ENCODE assay signal across 11 cellular contexts in genomic region chr16:31404353-31405064, GRCh38. TPM values are rescaled to one million over a fixed set of nuclear protein-coding genes. Genes with fewer than 3 reads are reported as not detected.
DNase-seq lines count a peak whose midpoint lies in the region; ATAC-seq and TF ChIP-seq lines count a peak whose summit lies in the region.
"Had no signal": no experiment of that assay in that cellular context is flagged by ENCODE, and none has a peak within 500 bp of the region (broad histone marks: within the 10 kb centered on the region; RNA-seq: fewer than 3 reads in every experiment).

No MANE protein-coding gene starts in this region.

- H3K4me1 ChIP-seq in heart left ventricle (peaks cover 0 to 24% (median 0%) of the 10 kb centered on the region in 12 donors), testis (peaks cover 4% of the 10 kb centered on the region)

- TF ChIP-seq POLR2A in heart left ventricle (IDR thresholded peaks at IDR 0.05): no peak
- TF ChIP-seq POLR2A in testis (IDR thresholded peaks at IDR 0.05): no peak

- H3K4me3 ChIP-seq in heart left ventricle: peak overlapping the region in 7 of 12 donors; percentile 14 to 50 (median 30)
- H3K4me3 ChIP-seq in testis: no peak overlapping the region
- no peak overlapping the region for H3K4me3 ChIP-seq in WERI-Rb-1 (ENCODE audit: low read depth, low read length)
- peak overlapping the region in 1 of 2 donors; percentile 15 for H3K4me3 ChIP-seq in foreskin fibroblast (ENCODE audit: low read depth in 1 of 2, low read length in 2 of 2)
- H3K4me3 ChIP-seq: mucosa of descending colon had no signal

- H3K27me3 ChIP-seq in heart left ventricle: peaks cover 0 to 6% (median 0%) of the 10 kb centered on the region in 9 donors
- no peaks in the 10 kb centered on the region for H3K27me3 ChIP-seq in testis
- peaks cover 3% of the 10 kb centered on the region for H3K27me3 ChIP-seq in WERI-Rb-1 (ENCODE audit: insufficient read depth, low read depth, severe bottlenecking)

- DNase-seq in heart left ventricle: no peak
- no peak for DNase-seq in cardiac septum (ENCODE audit: low spot score)
- DNase-seq in SK-MEL-5 (ENCODE audit: low read depth, low spot score): peak; percentile 76
- peak; percentile 70 for DNase-seq in testis
- DNase-seq in WERI-Rb-1: no peak
- no peak for DNase-seq in foreskin fibroblast
- DNase-seq: activated B cell treated with CpG ODN at 0.5 μM for 24 hours; activated naive CD8-positive, alpha-beta T cell treated with anti-CD3 and anti-CD28 coated beads, Interleukin-2, amount 50 U/mL, for 24 hours; CD8-positive, alpha-beta T cell; mucosa of descending colon; stimulated activated CD4-positive, alpha-beta T cell treated with anti-CD3 and anti-CD28 coated beads, Interleukin-1b, Interleukin-23, amount 100 ng/mL, for 48 hours had no signal

- 56 to 61% (median 60%) methylated on average over 9 of the region's 9 CpGs for WGBS in heart left ventricle, 4 donors
- WGBS in testis, 2 donors: 62 to 67% methylated on average over 9 of the region's 9 CpGs

- in situ Hi-C loops in SK-MEL-5 (cut with HindIII; ENCODE audit: low pct_unique_long_range_greater_than_20kb, low sequenced_read_pairs): no loop called here

- H3K9me3 ChIP-seq in heart left ventricle (no peaks in the 10 kb centered on the region), testis (no peaks in the 10 kb centered on the region), WERI-Rb-1 (ENCODE audit: severe bottlenecking) (no peaks in the 10 kb centered on the region)
- H3K9me3 ChIP-seq: mucosa of descending colon had no signal

- H3K36me3 ChIP-seq in heart left ventricle: no peaks in the 10 kb centered on the region
- no peaks in the 10 kb centered on the region for H3K36me3 ChIP-seq in testis (ENCODE audit: low read depth, missing control alignments)
- H3K36me3 ChIP-seq in WERI-Rb-1: no peaks in the 10 kb centered on the region

- ATAC-seq in heart left ventricle: peak in 2 of 4 donors; percentile 63 to 67
- ATAC-seq: activated naive CD8-positive, alpha-beta T cell treated with anti-CD3 and anti-CD28 coated beads, Interleukin-2, amount 50 U/mL, for 24 hours; CD8-positive, alpha-beta T cell; mucosa of descending colon had no signal

- intact Hi-C loops in heart left ventricle (cut with DNase I) (no loop called here), cardiac septum (cut with DNase I) (no loop called here), testis (cut with DNase I; ENCODE audit: low total_unique reads) (no loop called here)

- H3K27ac ChIP-seq in heart left ventricle (no peak overlapping the region), testis (no peak overlapping the region), WERI-Rb-1 (no peak overlapping the region)

- TF ChIP-seq CTCF in heart left ventricle (IDR thresholded peaks at IDR 0.05) (no peak), testis (IDR thresholded peaks at IDR 0.05) (no peak), WERI-Rb-1 (IDR thresholded peaks at IDR 0.05; ENCODE audit: low read depth, low read length) (no peak), foreskin fibroblast (IDR thresholded peaks at IDR 0.05; ENCODE audit: low read depth, low read length) (no peak)

RNA-seq across cellular contexts. Expression of gene ITGAD, which starts 11.4 kb away (rescaled TPM):
- total RNA-seq in heart left ventricle (under 1 TPM in 2 of 9 donors, not detected in 7; 0.41 to 0.80 TPM), cardiac septum (not detected), testis (under 1 TPM in 1 of 2 donors, not detected in 1; 0.19 TPM)
- polyA plus RNA-seq in heart left ventricle (not detected), testis (ENCODE audit: insufficient read depth, low read depth, low replicate concordance) (not detected)
- 0.13 TPM in 2 replicates for total RNA-seq in SK-MEL-5 (2014; rRNA removed; shearing (Covaris generic))
- polyA plus RNA-seq in SK-MEL-5 (2015; cell fraction: cytosol; rRNA removed): 0.02 TPM in 1 of 2 replicates, not detected in the other
- polyA plus RNA-seq in SK-MEL-5 (2015; cell fraction: nucleus; rRNA removed): not detected in 2 replicates

RNA-seq across cellular contexts. Expression of gene COX6A2, which starts 23.7 kb away (rescaled TPM):
- total RNA-seq in heart left ventricle (1,000 to 10,000 TPM in 7 of 9 donors, 100 to 1,000 TPM in 2; 393 to 1,682 (median 1,115) TPM), cardiac septum (890 TPM), testis (1 to 10 TPM in 1 of 2 donors, not detected in 1; 1.4 TPM)
- polyA plus RNA-seq in heart left ventricle (over 10,000 TPM in 1 of 2 donors, 1,000 to 10,000 TPM in 1; 1,628 to 10,029 TPM), testis (ENCODE audit: insufficient read depth, low read depth, low replicate concordance) (14.9 TPM)
- total RNA-seq in SK-MEL-5 (2014; rRNA removed; shearing (Covaris generic)): not detected in 2 replicates
- polyA plus RNA-seq in SK-MEL-5 (2015; cell fraction: cytosol; rRNA removed): not detected in 2 replicates
- polyA plus RNA-seq in SK-MEL-5 (2015; cell fraction: nucleus; rRNA removed): not detected in 2 replicates
- total RNA-seq: activated B cell treated with CpG ODN at 0.5 μM for 24 hours; CD8-positive, alpha-beta T cell had no signal

RNA-seq across cellular contexts. Expression of gene ZNF843, which starts 38.1 kb away (rescaled TPM):
- total RNA-seq in heart left ventricle (1 to 10 TPM; 1.0 to 4.7 (median 2.5) TPM), cardiac septum (1.9 TPM), testis (1 to 10 TPM; 2.4 to 3.7 TPM)
- polyA plus RNA-seq in heart left ventricle (1 to 10 TPM in 1 of 2 donors, under 1 TPM in 1; 0.43 to 1.2 TPM), testis (ENCODE audit: insufficient read depth, low read depth, low replicate concordance) (1.1 TPM)
- total RNA-seq in SK-MEL-5 (2014; rRNA removed; shearing (Covaris generic)): 0.16 and 0.18 TPM in 2 replicates
- 0.46 and 0.58 TPM in 2 replicates for polyA plus RNA-seq in SK-MEL-5 (2015; cell fraction: cytosol; rRNA removed)
- polyA plus RNA-seq in SK-MEL-5 (2015; cell fraction: nucleus; rRNA removed): 0.22 TPM in 1 of 2 replicates, not detected in the other
- total RNA-seq: CD8-positive, alpha-beta T cell had no signal

RNA-seq across cellular contexts. Expression of gene ITGAX, which starts 49.5 kb away (rescaled TPM):
- total RNA-seq in heart left ventricle (10 to 100 TPM in 2 of 9 donors, 1 to 10 TPM in 6, under 1 TPM in 1; 0.73 to 52.7 (median 2.0) TPM), cardiac septum (5.9 TPM), testis (1 to 10 TPM in 1 of 2 donors, under 1 TPM in 1; 0.63 to 2.8 TPM)
- polyA plus RNA-seq in heart left ventricle (1 to 10 TPM; 2.0 to 2.2 TPM), testis (ENCODE audit: insufficient read depth, low read depth, low replicate concordance) (3.4 TPM)
- total RNA-seq in SK-MEL-5 (2014; rRNA removed; shearing (Covaris generic)): 1.2 and 1.6 TPM in 2 replicates
- 1.4 and 3.8 TPM in 2 replicates for polyA plus RNA-seq in SK-MEL-5 (2015; cell fraction: cytosol; rRNA removed)
- 4.7 and 9.9 TPM in 2 replicates for polyA plus RNA-seq in SK-MEL-5 (2015; cell fraction: nucleus; rRNA removed)

RNA-seq across cellular contexts. Expression of gene ARMC5, which starts 54.8 kb away (rescaled TPM):
- total RNA-seq in heart left ventricle (1 to 10 TPM; 4.1 to 9.2 (median 6.5) TPM), cardiac septum (6.2 TPM), testis (10 to 100 TPM; 19.1 to 21.3 TPM)
- polyA plus RNA-seq in heart left ventricle (1 to 10 TPM; 6.6 to 8.2 TPM), testis (ENCODE audit: insufficient read depth, low read depth, low replicate concordance) (11.0 TPM)
- total RNA-seq in SK-MEL-5 (2014; rRNA removed; shearing (Covaris generic)): 6.7 and 8.2 TPM in 2 replicates
- 12.0 and 12.1 TPM in 2 replicates for polyA plus RNA-seq in SK-MEL-5 (2015; cell fraction: cytosol; rRNA removed)
- polyA plus RNA-seq in SK-MEL-5 (2015; cell fraction: nucleus; rRNA removed): 13.0 and 17.4 TPM in 2 replicates

Comparison
In these comparisons a context has a peak if more than half of its experiments do, and no peak if none do; other contexts are left out.
1. DNase-seq: peak in SK-MEL-5 (single experiment) and testis (single experiment); none in heart left ventricle (0 of 5), cardiac septum (single experiment), WERI-Rb-1 (single experiment) and foreskin fibroblast (0 of 2).
2. H3K4me3 ChIP-seq: peak in heart left ventricle (7 of 12); none in testis (0 of 2) and WERI-Rb-1 (single experiment).
3. RNA of gene COX6A2, which starts 23.7 kb away (total RNA-seq): 393 to 1,682 TPM in heart left ventricle and 890 TPM in cardiac septum (single experiment); 1.4 TPM in testis and not detected in SK-MEL-5; every median in the first group is over 100 times any median in the second.